ENCODE assay signal across 17 cellular contexts in genomic region chr6:55443238-55444134, GRCh38.
DNase-seq lines count a peak whose midpoint lies in the region; ATAC-seq and TF ChIP-seq lines count a peak whose summit lies in the region.
"Had no signal": no experiment of that assay in that cellular context is flagged by ENCODE, and none has a peak within 500 bp of the region (broad histone marks: within the 10 kb centered on the region; RNA-seq: fewer than 3 reads in every experiment).

No MANE protein-coding gene starts in this region.

- ATAC-seq in right lobe of liver = peak; percentile 54 to 85 (median 70)
- no peak for ATAC-seq in GM19397 (IDR thresholded peaks at IDR 0.05; ENCODE audit: unreplicated experiment)
- no peak for ATAC-seq in GM21529 (IDR thresholded peaks at IDR 0.05; ENCODE audit: unreplicated experiment)

- CTCF ChIA-PET in GM10248 (lab: Yijun Ruan, JAX) = interaction anchor here (1.1 to 1.7 kb wide), 2 partner anchors 12 to 115 kb away, joined by 3 read pairs; no protein-coding TSS in a partner anchor

- no peak for TF ChIP-seq POLR2A in right lobe of liver (IDR thresholded peaks at IDR 0.05)

- DNase-seq in LNCaP clone FGC (ENCODE audit: low read depth) (peak; percentile 22), choroid plexus epithelial cell (ENCODE audit: low read depth) (peak; percentile 5), right lobe of liver (no peak), stromal cell of bone marrow (ENCODE audit: low read depth) (peak; percentile 50), GM10248 (ENCODE audit: extremely low spot score) (no peak)
- DNase-seq: Caco-2; CD4-positive, CD25-positive, alpha-beta regulatory T cell; DMS79 treated with DMSO at 0.1 percent for 48 hours; GDM1; H7; MM.1S; NCI-H1092 treated with DMSO at 0.1 percent for 48 hours; NCI-H2081 treated with DMSO at 0.1 percent for 48 hours; NCI-H524 treated with DMSO at 0.1 percent for 48 hours; SIG-M5 had no signal

- H3K36me3 ChIP-seq in right lobe of liver = peaks cover 0 to 5% (median 0%) of the 10 kb centered on the region in 4 donors

- H3K27ac ChIP-seq in right lobe of liver = no peak overlapping the region

- no peaks in the 10 kb centered on the region for H3K9me3 ChIP-seq in right lobe of liver
- H3K9me3 ChIP-seq: Caco-2 had no signal

- TF ChIP-seq CTCF in LNCaP clone FGC (IDR thresholded peaks at IDR 0.05; ENCODE audit: control insufficient read depth, extremely low read depth, insufficient read depth) (no peak), choroid plexus epithelial cell (conservative IDR thresholded peaks at IDR 0.05; ENCODE audit: low read depth, low read length) (no peak), right lobe of liver (IDR thresholded peaks at IDR 0.05) (no peak), GM10248 (IDR thresholded peaks at IDR 0.05; ENCODE audit: control extremely low read depth, extremely low read depth, low read depth, missing control alignments) (no peak)

- intact Hi-C loops in right lobe of liver (cut with DNase I) = no loop called here

- POLR2A ChIA-PET in GM10248 (lab: Yijun Ruan, JAX) = no interaction called here

- H3K4me3 ChIP-seq in LNCaP clone FGC (ENCODE audit: low read depth, low read length) = no peak overlapping the region
- no peak overlapping the region for H3K4me3 ChIP-seq in choroid plexus epithelial cell (ENCODE audit: low read depth, low read length)
- no peak overlapping the region for H3K4me3 ChIP-seq in right lobe of liver

- 54% methylated on average over 7 of the region's 7 CpGs for WGBS in right lobe of liver (ENCODE audit: insufficient coverage, low coverage, low lambda C conversion rate, missing lambda C conversion rate)

- H3K27me3 ChIP-seq in right lobe of liver = no peaks in the 10 kb centered on the region

- H3K4me1 ChIP-seq in right lobe of liver = peaks cover 0 to 17% (median 3%) of the 10 kb centered on the region in 4 donors

Comparison
In these comparisons a context has a peak if more than half of its experiments do, and no peak if none do; other contexts are left out.
1. DNase-seq: peak in LNCaP clone FGC (single experiment), choroid plexus epithelial cell (single experiment) and stromal cell of bone marrow (single experiment); none in right lobe of liver (0 of 3) and GM10248 (single experiment).
2. ATAC-seq: peak in right lobe of liver (4 of 4); none in GM19397 (single experiment) and GM21529 (single experiment).